In genomic region chr1:47348246-47348645, GRCh38 we compare ENCODE assay signal across 1 cellular context.
TF ChIP-seq lines count a peak whose summit lies in the region.

No MANE protein-coding gene starts in this region.

TF ChIP-seq in GM12878, 131 proteins besides CTCF, POLR2A, EP300 and RAD21:
- no peak for TF ChIP-seq TCF12 (IDR thresholded peaks at IDR 0.05; ENCODE audit: low read depth, low read length)
- TF ChIP-seq CHD2 (IDR thresholded peaks at IDR 0.05; ENCODE audit: borderline replicate concordance, low read depth, low read length), result no peak
- no peak for TF ChIP-seq ETV6 (conservative IDR thresholded peaks at IDR 0.05 in 1 of 2, IDR thresholded peaks at IDR 0.05 in 1 of 2; ENCODE audit: borderline replicate concordance in 1 of 2, low read depth in 1 of 2)
- no peak for TF ChIP-seq RBBP5 (conservative IDR thresholded peaks at IDR 0.05)
